Comparison of ENCODE assay signal across 28 cellular contexts in the genomic region with DNA sequence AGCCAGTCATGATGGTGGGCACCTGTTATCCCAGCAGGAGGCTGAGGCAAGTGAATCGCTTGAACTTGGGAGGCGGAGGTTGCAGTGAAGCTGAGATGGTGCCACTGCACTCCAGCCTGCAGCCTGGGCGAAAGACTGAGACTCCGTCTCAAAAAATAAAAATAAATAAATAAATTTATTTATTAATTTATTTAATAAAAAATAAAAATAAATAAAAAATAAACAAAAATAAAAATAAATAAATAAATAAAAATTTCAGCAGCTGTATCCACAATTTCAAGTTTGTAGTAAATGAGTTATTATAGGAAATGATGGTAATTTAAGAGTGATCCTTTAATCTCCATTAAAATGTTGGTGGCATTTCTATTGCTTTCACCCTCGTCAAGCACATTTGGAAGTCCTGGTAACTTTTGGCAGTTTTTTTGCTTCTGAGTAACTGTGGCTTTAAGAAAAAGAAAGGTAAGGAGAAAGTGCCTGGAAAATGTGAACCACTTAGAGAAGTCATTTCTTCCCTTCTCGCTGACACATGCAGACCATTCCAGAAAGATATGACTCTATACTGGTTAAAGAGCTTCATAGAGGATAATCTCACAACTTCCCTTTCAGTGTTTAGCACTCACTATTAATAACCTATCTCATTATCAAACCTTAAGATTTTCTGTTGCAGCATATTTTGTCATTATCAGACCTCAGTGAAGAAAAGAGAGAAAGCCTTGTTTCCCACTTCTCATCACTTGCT.
DNase-seq lines count a peak whose midpoint lies in the region; ATAC-seq, FAIRE-seq and TF ChIP-seq lines count a peak whose summit lies in the region.
"Had no signal": no experiment of that assay in that cellular context is flagged by ENCODE, and none has a peak within 500 bp of the region (broad histone marks: within the 10 kb centered on the region; RNA-seq: fewer than 3 reads in every experiment).

No MANE protein-coding gene starts in this region.

- no peak overlapping the region for H3K27ac ChIP-seq in GM23248
- no peak overlapping the region for H3K27ac ChIP-seq in foreskin keratinocyte
- H3K27ac ChIP-seq: 22Rv1, C4-2B had no signal

- H2AFZ ChIP-seq in GM23248 = no peak overlapping the region

- H3K4me1 ChIP-seq in GM23248 (ENCODE audit: insufficient read depth) (no peaks in the 10 kb centered on the region), foreskin keratinocyte (no peaks in the 10 kb centered on the region)

- H3K27me3 ChIP-seq in GM23248 (replicated peaks; ENCODE audit: insufficient read depth) (no peaks in the 10 kb centered on the region), foreskin keratinocyte (no peaks in the 10 kb centered on the region)
- H3K27me3 ChIP-seq: MG63 had no signal

- CTCF ChIA-PET in activated CD4-positive, alpha-beta T cell treated with anti-CD3 and anti-CD28 coated beads for 36 hours (lab: Charles Lee) = interaction anchor here (1.3 kb wide), 1 partner anchor 1054 kb away, joined by 3 read pairs; no protein-coding TSS in a partner anchor

- H3K36me3 ChIP-seq in GM23248 (ENCODE audit: low read depth) = no peaks in the 10 kb centered on the region
- H3K36me3 ChIP-seq: MG63 had no signal

- no peaks in the 10 kb centered on the region for H3F3A ChIP-seq in GM23248 (ENCODE audit: insufficient read depth)

- DNase-seq in activated CD4-positive, alpha-beta T cell treated with anti-CD3 and anti-CD28 coated beads for 36 hours = peak; percentile 7
- DNase-seq in activated CD4-positive, alpha-beta T cell treated with anti-CD3 and anti-CD28 coated beads, Interleukin-2, amount 50 U/mL, for 4 hours = no peak
- DNase-seq in GM23248 (peak; percentile 19), GM03348 (ENCODE audit: low spot score) (no peak), foreskin keratinocyte (no peak)
- DNase-seq in stimulated activated naive CD8-positive, alpha-beta T cell treated with anti-CD3 and anti-CD28 coated beads, Interleukin-15, Interleukin-2, amounts not matched to agents 100 U/mL and 50 U/mL, for 24 hours = no peak
- DNase-seq: CD8-positive, alpha-beta memory T cell; DMS 273 treated with DMSO at 0.1 percent for 48 hours; DMS79; EL; GF-D8; H9; HFFc6; IMR-90; KG1; MG63; NCI-H1105 treated with DMSO at 0.1 percent for 48 hours; NCI-H2029; NCI-H446 treated with DMSO at 0.1 percent for 48 hours; NCI-H526; NCI-H82; NK-92 treated with Interleukin-12 subunit alpha and Interleukin-12 subunit beta, amount 100 ng/mL, for 24 hours; PC-3 had no signal

- H3K27ac Mint-ChIP-seq in activated CD4-positive, alpha-beta T cell treated with anti-CD3 and anti-CD28 coated beads for 36 hours = no peak overlapping the region
- H3K27ac Mint-ChIP-seq: B cell; CD8-positive, alpha-beta memory T cell; H9; HFFc6 had no signal

- no peaks in the 10 kb centered on the region for H3K9me3 Mint-ChIP-seq in activated CD4-positive, alpha-beta T cell treated with anti-CD3 and anti-CD28 coated beads for 36 hours (ENCODE audit: low read depth)
- H3K9me3 Mint-ChIP-seq: CD8-positive, alpha-beta memory T cell; H9; HFFc6 had no signal

- peak; percentile 5 for FAIRE-seq in islet of Langerhans (lab: Jason Lieb, UNC)
- FAIRE-seq: GM19239 had no signal

- no peak overlapping the region for H3K4me3 Mint-ChIP-seq in activated CD4-positive, alpha-beta T cell treated with anti-CD3 and anti-CD28 coated beads for 36 hours
- H3K4me3 Mint-ChIP-seq: B cell; CD8-positive, alpha-beta memory T cell; H9; HFFc6 had no signal

- 86 to 88% methylated on average over 6 of the region's 6 CpGs for WGBS in GM23248 (ENCODE audit: low coverage in 1 of 2, low lambda C conversion rate in 2 of 2, missing lambda C conversion rate in 2 of 2), 2 experiments

- no peak for TF ChIP-seq CTCF in foreskin keratinocyte (conservative IDR thresholded peaks at IDR 0.05)

- H3K27me3 Mint-ChIP-seq in activated CD4-positive, alpha-beta T cell treated with anti-CD3 and anti-CD28 coated beads for 36 hours = no peaks in the 10 kb centered on the region
- H3K27me3 Mint-ChIP-seq: B cell; CD8-positive, alpha-beta memory T cell had no signal

- H3K9ac ChIP-seq in GM23248 = no peak overlapping the region

- peaks cover 14% of the 10 kb centered on the region for H3K79me2 ChIP-seq in GM23248 (ENCODE audit: insufficient read depth)

- peaks cover 7% of the 10 kb centered on the region for H3K4me1 Mint-ChIP-seq in activated CD4-positive, alpha-beta T cell treated with anti-CD3 and anti-CD28 coated beads for 36 hours

- ATAC-seq in activated CD4-positive, alpha-beta T cell treated with anti-CD3 and anti-CD28 coated beads for 36 hours = peak; percentile 83
- peak; percentile 88 for ATAC-seq in stimulated activated naive CD8-positive, alpha-beta T cell treated with anti-CD3 and anti-CD28 coated beads, Interleukin-15, Interleukin-2, amounts not matched to agents 100 U/mL and 50 U/mL, for 24 hours
- no peak for ATAC-seq in foreskin keratinocyte
- ATAC-seq: PC-3 had no signal

- intact Hi-C loops in activated CD4-positive, alpha-beta T cell treated with anti-CD3 and anti-CD28 coated beads for 36 hours (cut with DNase I, micrococcal nuclease) = loop anchor here (1.0 to 5.0 kb wide), 3 partner anchors 42 to 172 kb away; no protein-coding TSS in a partner anchor

- POLR2A ChIA-PET in activated CD4-positive, alpha-beta T cell treated with anti-CD3 and anti-CD28 coated beads for 36 hours (lab: Charles Lee) = no interaction called here

- in situ Hi-C loops in GM23248 (cut with MboI) = no loop called here

- no peak overlapping the region for H3K4me3 ChIP-seq in GM23248
- H3K4me3 ChIP-seq: MG63 had no signal

- H3K9me2 ChIP-seq in GM23248 (ENCODE audit: insufficient read depth) = no peaks in the 10 kb centered on the region

- H3K9me3 ChIP-seq in GM23248 (ENCODE audit: low read depth) = no peaks in the 10 kb centered on the region
- H3K9me3 ChIP-seq: MG63 had no signal

- H3K4me2 ChIP-seq in GM23248 (ENCODE audit: unreplicated experiment) = no peak overlapping the region

- H4K20me1 ChIP-seq in GM23248 (ENCODE audit: insufficient read depth) = no peaks in the 10 kb centered on the region

- H3K36me3 Mint-ChIP-seq in activated CD4-positive, alpha-beta T cell treated with anti-CD3 and anti-CD28 coated beads for 36 hours (ENCODE audit: low read depth) = peaks cover 3% of the 10 kb centered on the region

Comparison
In these comparisons a context has a peak if more than half of its experiments do, and no peak if none do; other contexts are left out.
1. DNase-seq: peak in activated CD4-positive, alpha-beta T cell treated with anti-CD3 and anti-CD28 coated beads for 36 hours (single experiment) and GM23248 (single experiment); none in activated CD4-positive, alpha-beta T cell treated with anti-CD3 and anti-CD28 coated beads, Interleukin-2, amount 50 U/mL, for 4 hours (0 of 2), stimulated activated naive CD8-positive, alpha-beta T cell treated with anti-CD3 and anti-CD28 coated beads, Interleukin-15, Interleukin-2, amounts not matched to agents 100 U/mL and 50 U/mL, for 24 hours (single experiment), GM03348 (single experiment) and foreskin keratinocyte (0 of 2).